9 cellular contexts compared by ENCODE assay signal in genomic region chr14:24162083-24162482, GRCh38. TPM values are rescaled to one million over a fixed set of nuclear protein-coding genes. Genes with fewer than 3 reads are reported as not detected.
DNase-seq lines count a peak whose midpoint lies in the region; ATAC-seq, FAIRE-seq and TF ChIP-seq lines count a peak whose summit lies in the region.
"Had no signal": no experiment of that assay in that cellular context is flagged by ENCODE, and none has a peak within 500 bp of the region (broad histone marks: within the 10 kb centered on the region; RNA-seq: fewer than 3 reads in every experiment).

No MANE protein-coding gene starts in this region.

- intact Hi-C loops in left colon (cut with DNase I, micrococcal nuclease): no loop called here

- no peak for TF ChIP-seq CTCF in keratinocyte (optimal IDR thresholded peaks at IDR 0.05 in 1 of 3, IDR thresholded peaks at IDR 0.05 in 1 of 3, conservative IDR thresholded peaks at IDR 0.05 in 1 of 3; ENCODE audit: extremely low read depth in 1 of 3, insufficient read depth in 2 of 3, low read length in 3 of 3)

- H3K79me2 ChIP-seq in keratinocyte (ENCODE audit: control insufficient read depth, insufficient read depth, low read length): peaks cover 32% of the 10 kb centered on the region

- H3K27ac ChIP-seq in HUES6 (ENCODE audit: low read depth, low read length): no peak overlapping the region
- peak overlapping the region; percentile 99 for H3K27ac ChIP-seq in keratinocyte (ENCODE audit: control insufficient read depth, insufficient read depth, low read length)

- H3K4me2 ChIP-seq in keratinocyte (ENCODE audit: control insufficient read depth, extremely low read depth, insufficient read depth, low read depth, low read length): peak overlapping the region; percentile 100

- H4K20me1 ChIP-seq in keratinocyte (ENCODE audit: control insufficient read depth, extremely low read depth, insufficient read depth, low read length): no peaks in the 10 kb centered on the region

- no peaks in the 10 kb centered on the region for H3K9me3 Mint-ChIP-seq in activated naive CD8-positive, alpha-beta T cell treated with anti-CD3 and anti-CD28 coated beads, Interleukin-2, amount 10 ng/mL, durations not matched to agents 7 days and 5 days

- H3K4me3 ChIP-seq in HUES6 (ENCODE audit: low read depth, low read length): peak overlapping the region; percentile 58; the same call in 1 of the 2 replicates
- H3K4me3 ChIP-seq in keratinocyte (ENCODE audit: control insufficient read depth in 2 of 3, extremely low read depth in 1 of 3, insufficient read depth in 2 of 3, low read depth in 1 of 3, low read length in 3 of 3): peak overlapping the region; percentile 72 to 96 (median 95)

- H3K36me3 Mint-ChIP-seq in activated naive CD8-positive, alpha-beta T cell treated with anti-CD3 and anti-CD28 coated beads, Interleukin-2, amount 10 ng/mL, durations not matched to agents 7 days and 5 days: peaks cover 69% of the 10 kb centered on the region

- FAIRE-seq in keratinocyte (lab: Jason Lieb, UNC) (no peak), urothelium cell line (lab: Jason Lieb, UNC) (no peak)
- FAIRE-seq: frontal cortex had no signal

- no peak for ATAC-seq in activated naive CD8-positive, alpha-beta T cell treated with anti-CD3 and anti-CD28 coated beads, Interleukin-2, amount 10 ng/mL, durations not matched to agents 7 days and 5 days (ENCODE audit: low read depth)
- peak; percentile 21 for ATAC-seq in stimulated activated naive CD8-positive, alpha-beta T cell treated with anti-CD3 and anti-CD28 coated beads, Interleukin-15, Interleukin-2, amounts not matched to agents 100 U/mL and 50 U/mL, for 24 hours
- ATAC-seq in left colon: no peak

- H3K27me3 ChIP-seq in HUES6 (ENCODE audit: control insufficient read depth, insufficient read depth, low read length) (no peaks in the 10 kb centered on the region), keratinocyte (ENCODE audit: control insufficient read depth, extremely low read depth, insufficient read depth, low read length) (no peaks in the 10 kb centered on the region)

- no peaks in the 10 kb centered on the region for H3K27me3 Mint-ChIP-seq in activated naive CD8-positive, alpha-beta T cell treated with anti-CD3 and anti-CD28 coated beads, Interleukin-2, amount 10 ng/mL, durations not matched to agents 7 days and 5 days

- no peak overlapping the region for H2AFZ ChIP-seq in keratinocyte (ENCODE audit: control insufficient read depth, low read length)

- DNase-seq in activated naive CD8-positive, alpha-beta T cell treated with anti-CD3 and anti-CD28 coated beads, Interleukin-2, amount 10 ng/mL, durations not matched to agents 7 days and 5 days: no peak
- DNase-seq in keratinocyte (ENCODE audit: low read depth, low spot score) (no peak), urothelium cell line (ENCODE audit: low spot score) (no peak), NCI-H2227 treated with DMSO at 0.1 percent for 48 hours (lab: John Stamatoyannopoulos, UW) (no peak), left colon (no peak), HK-2 (ENCODE audit: unreplicated experiment) (no peak)
- DNase-seq in stimulated activated naive CD8-positive, alpha-beta T cell treated with anti-CD3 and anti-CD28 coated beads, Interleukin-15, Interleukin-2, amounts not matched to agents 100 U/mL and 50 U/mL, for 24 hours: peak; percentile 37

- peak overlapping the region; percentile 97 for H3K4me3 Mint-ChIP-seq in activated naive CD8-positive, alpha-beta T cell treated with anti-CD3 and anti-CD28 coated beads, Interleukin-2, amount 10 ng/mL, durations not matched to agents 7 days and 5 days

- dilution Hi-C loops in keratinocyte (cut with MboI; ENCODE audit: extremely low pct_ligation_motif_present, low sequenced_read_pairs): no loop called here

- H3K9ac ChIP-seq in HUES6 (ENCODE audit: low read length): peak overlapping the region; percentile 45
- H3K9ac ChIP-seq in keratinocyte (ENCODE audit: control insufficient read depth, extremely low read depth, insufficient read depth, low read length): peak overlapping the region; percentile 100

- H3K36me3 ChIP-seq in HUES6 (ENCODE audit: control insufficient read depth, insufficient read depth, low read length) (peaks cover 69% of the 10 kb centered on the region), keratinocyte (ENCODE audit: control insufficient read depth in 2 of 2, extremely low read depth in 1 of 2, insufficient read depth in 2 of 2, low read length in 2 of 2) (peaks cover 53 to 58% of the 10 kb centered on the region in 2 experiments)

- POLR2A ChIA-PET in activated naive CD8-positive, alpha-beta T cell treated with anti-CD3 and anti-CD28 coated beads, Interleukin-2, amount 10 ng/mL, durations not matched to agents 7 days and 5 days (lab: Charles Lee): interaction anchor here (0.6 to 4.8 kb wide), 28 partner anchors 10 to 268 kb away, joined by 3 to 347 read pairs (median 12); partner anchors contain the start of genes CARMIL3, CBLN3, CHMP4A and CIDEB

- H3K4me1 Mint-ChIP-seq in activated naive CD8-positive, alpha-beta T cell treated with anti-CD3 and anti-CD28 coated beads, Interleukin-2, amount 10 ng/mL, durations not matched to agents 7 days and 5 days: peaks cover 50% of the 10 kb centered on the region

- peak overlapping the region; percentile 100 for H3K27ac Mint-ChIP-seq in activated naive CD8-positive, alpha-beta T cell treated with anti-CD3 and anti-CD28 coated beads, Interleukin-2, amount 10 ng/mL, durations not matched to agents 7 days and 5 days

- H3K9me1 ChIP-seq in keratinocyte (ENCODE audit: control insufficient read depth, extremely low read depth, insufficient read depth, low read length): no peaks in the 10 kb centered on the region

- H3K4me1 ChIP-seq in HUES6 (ENCODE audit: control insufficient read depth, insufficient read depth, low read length) (peaks cover 12% of the 10 kb centered on the region), keratinocyte (ENCODE audit: control insufficient read depth, extremely low read depth, insufficient read depth, low read length) (peaks cover 29% of the 10 kb centered on the region)

- H3K9me3 ChIP-seq in HUES6 (ENCODE audit: control insufficient read depth, insufficient read depth, low read depth, low read length): no peaks in the 10 kb centered on the region
- H3K9me3 ChIP-seq in keratinocyte (ENCODE audit: control insufficient read depth, low read depth, low read length): no peaks in the 10 kb centered on the region

RNA-seq across cellular contexts. Expression of gene IRF9, which starts 1.0 kb away (rescaled TPM):
- total RNA-seq in activated naive CD8-positive, alpha-beta T cell treated with anti-CD3 and anti-CD28 coated beads, Interleukin-2, amount 10 ng/mL, durations not matched to agents 7 days and 5 days: 100 to 1,000 TPM; 234 to 252 TPM
- polyA plus RNA-seq in keratinocyte: 117 to 126 TPM (median 117 TPM) in 3 replicates
- polyA plus RNA-seq in keratinocyte (2011; ENCODE audit: low read depth): 9.2 TPM
- 64.0 and 82.4 TPM in 2 replicates for polyA plus RNA-seq in keratinocyte (2011; cell fraction: cytosol; rRNA removed)
- polyA plus RNA-seq in keratinocyte (2011; cell fraction: nucleus; rRNA removed): 194 and 196 TPM in 2 replicates
- polyA plus RNA-seq in keratinocyte (2012; ENCODE audit: low replicate concordance): 42.5 and 99.2 TPM in 2 replicates
- polyA minus RNA-seq in keratinocyte: 116 to 148 TPM (median 144 TPM) in 3 replicates
- polyA minus RNA-seq in keratinocyte (2011; cell fraction: cytosol; rRNA and poly(A)+ RNA removed): 73.3 TPM
- 78.8 and 80.3 TPM in 2 replicates for polyA minus RNA-seq in keratinocyte (2011; cell fraction: nucleus; rRNA and poly(A)+ RNA removed)
- total RNA-seq in left colon: 100 to 1,000 TPM in 1 of 2 donors, 10 to 100 TPM in 1; 53.7 to 105 TPM

RNA-seq across cellular contexts. Expression of gene REC8, which starts 9.8 kb away (rescaled TPM):
- 10 to 100 TPM; 55.1 to 60.7 TPM for total RNA-seq in activated naive CD8-positive, alpha-beta T cell treated with anti-CD3 and anti-CD28 coated beads, Interleukin-2, amount 10 ng/mL, durations not matched to agents 7 days and 5 days
- 6.0 to 9.2 TPM (median 6.3 TPM) in 3 replicates for polyA plus RNA-seq in keratinocyte
- polyA plus RNA-seq in keratinocyte (2011; ENCODE audit: low read depth): 3.0 TPM
- 0.72 and 0.83 TPM in 2 replicates for polyA plus RNA-seq in keratinocyte (2011; cell fraction: cytosol; rRNA removed)
- 40.3 and 59.0 TPM in 2 replicates for polyA plus RNA-seq in keratinocyte (2011; cell fraction: nucleus; rRNA removed)
- 6.1 and 7.6 TPM in 2 replicates for polyA plus RNA-seq in keratinocyte (2012; ENCODE audit: low replicate concordance)
- 4.7 to 12.3 TPM (median 7.7 TPM) in 3 replicates for polyA minus RNA-seq in keratinocyte
- polyA minus RNA-seq in keratinocyte (2011; cell fraction: cytosol; rRNA and poly(A)+ RNA removed): not detected
- polyA minus RNA-seq in keratinocyte (2011; cell fraction: nucleus; rRNA and poly(A)+ RNA removed): 16.4 and 17.7 TPM in 2 replicates
- 10 to 100 TPM in 1 of 2 donors, 1 to 10 TPM in 1; 6.9 to 21.0 TPM for total RNA-seq in left colon

RNA-seq across cellular contexts. Expression of gene RNF31, which starts 14.8 kb away (rescaled TPM):
- total RNA-seq in activated naive CD8-positive, alpha-beta T cell treated with anti-CD3 and anti-CD28 coated beads, Interleukin-2, amount 10 ng/mL, durations not matched to agents 7 days and 5 days: 100 to 1,000 TPM; 131 to 153 TPM
- polyA plus RNA-seq in keratinocyte: 17.4 to 23.0 TPM (median 19.8 TPM) in 3 replicates
- polyA plus RNA-seq in keratinocyte (2011; ENCODE audit: low read depth): 12.7 TPM
- polyA plus RNA-seq in keratinocyte (2011; cell fraction: cytosol; rRNA removed): 11.5 and 15.8 TPM in 2 replicates
- polyA plus RNA-seq in keratinocyte (2011; cell fraction: nucleus; rRNA removed): 70.4 and 79.7 TPM in 2 replicates
- 24.5 and 40.7 TPM in 2 replicates for polyA plus RNA-seq in keratinocyte (2012; ENCODE audit: low replicate concordance)
- polyA minus RNA-seq in keratinocyte: 56.4 to 154 TPM (median 60.1 TPM) in 3 replicates
- polyA minus RNA-seq in keratinocyte (2011; cell fraction: cytosol; rRNA and poly(A)+ RNA removed): 20.3 TPM
- 36.2 and 52.2 TPM in 2 replicates for polyA minus RNA-seq in keratinocyte (2011; cell fraction: nucleus; rRNA and poly(A)+ RNA removed)
- total RNA-seq in left colon: 10 to 100 TPM; 49.1 to 50.3 TPM

RNA-seq across cellular contexts. Expression of gene PSME2, which starts 15.7 kb away (rescaled TPM):
- 100 to 1,000 TPM; 406 to 414 TPM for total RNA-seq in activated naive CD8-positive, alpha-beta T cell treated with anti-CD3 and anti-CD28 coated beads, Interleukin-2, amount 10 ng/mL, durations not matched to agents 7 days and 5 days
- 156 to 161 TPM (median 158 TPM) in 3 replicates for polyA plus RNA-seq in keratinocyte
- 31.8 TPM for polyA plus RNA-seq in keratinocyte (2011; ENCODE audit: low read depth)
- 129 and 149 TPM in 2 replicates for polyA plus RNA-seq in keratinocyte (2011; cell fraction: cytosol; rRNA removed)
- 167 and 173 TPM in 2 replicates for polyA plus RNA-seq in keratinocyte (2011; cell fraction: nucleus; rRNA removed)
- polyA plus RNA-seq in keratinocyte (2012; ENCODE audit: low replicate concordance): 94.0 and 206 TPM in 2 replicates
- polyA minus RNA-seq in keratinocyte: 39.1 to 68.2 TPM (median 60.0 TPM) in 3 replicates
- polyA minus RNA-seq in keratinocyte (2011; cell fraction: cytosol; rRNA and poly(A)+ RNA removed): 45.7 TPM
- 26.5 and 34.2 TPM in 2 replicates for polyA minus RNA-seq in keratinocyte (2011; cell fraction: nucleus; rRNA and poly(A)+ RNA removed)
- total RNA-seq in left colon: 100 to 1,000 TPM; 140 to 240 TPM

RNA-seq across cellular contexts. Expression of gene EMC9, which starts 20.7 kb away (rescaled TPM):
- total RNA-seq in activated naive CD8-positive, alpha-beta T cell treated with anti-CD3 and anti-CD28 coated beads, Interleukin-2, amount 10 ng/mL, durations not matched to agents 7 days and 5 days: 10 to 100 TPM; 41.6 to 43.9 TPM
- polyA plus RNA-seq in keratinocyte: 9.5 to 14.2 TPM (median 11.0 TPM) in 3 replicates
- polyA plus RNA-seq in keratinocyte (2011; ENCODE audit: low read depth): 10.6 TPM
- polyA plus RNA-seq in keratinocyte (2011; cell fraction: cytosol; rRNA removed): 4.8 and 7.9 TPM in 2 replicates
- 9.9 and 11.8 TPM in 2 replicates for polyA plus RNA-seq in keratinocyte (2011; cell fraction: nucleus; rRNA removed)
- 14.9 and 21.0 TPM in 2 replicates for polyA plus RNA-seq in keratinocyte (2012; ENCODE audit: low replicate concordance)
- polyA minus RNA-seq in keratinocyte: 4.1 to 5.1 TPM (median 5.0 TPM) in 3 replicates
- polyA minus RNA-seq in keratinocyte (2011; cell fraction: cytosol; rRNA and poly(A)+ RNA removed): 3.6 TPM
- 0.74 and 1.1 TPM in 2 replicates for polyA minus RNA-seq in keratinocyte (2011; cell fraction: nucleus; rRNA and poly(A)+ RNA removed)
- total RNA-seq in left colon: 10 to 100 TPM; 13.9 to 25.7 TPM
